1 cellular context compared by ENCODE assay signal in genomic region chr3:10305331-10305902, GRCh38.
TF ChIP-seq lines count a peak whose summit lies in the region.

No MANE protein-coding gene starts in this region.

TF ChIP-seq in endothelial cell of umbilical vein, 7 proteins besides CTCF, POLR2A, EP300 and RAD21:
- TF ChIP-seq EZH2 (IDR thresholded peaks at IDR 0.05; ENCODE audit: borderline replicate concordance, low read depth, low read length, severe bottlenecking): no peak
- TF ChIP-seq FOS (IDR thresholded peaks at IDR 0.05; ENCODE audit: borderline replicate concordance, insufficient read depth, low read length): no peak
- no peak for TF ChIP-seq GATA2 (IDR thresholded peaks at IDR 0.05; ENCODE audit: insufficient read depth, insufficient read length, low read depth, low read length)
- TF ChIP-seq JUN (IDR thresholded peaks at IDR 0.05; ENCODE audit: borderline replicate concordance, insufficient read depth, insufficient read length, low read depth): no peak
- TF ChIP-seq MYC (IDR thresholded peaks at IDR 0.05; ENCODE audit: low read depth, low read length): no peak
- no peak for TF ChIP-seq POLR2AphosphoS5 (IDR thresholded peaks at IDR 0.05; ENCODE audit: insufficient read depth, low read depth, low read length)
- TF ChIP-seq MAX (IDR thresholded peaks at IDR 0.05; ENCODE audit: insufficient read depth, insufficient read length): no peak
